Comparison of ENCODE assay signal across 8 cellular contexts in genomic region chr14:67695394-67695949, GRCh38. TPM values are rescaled to one million over a fixed set of nuclear protein-coding genes. Genes with fewer than 3 reads are reported as not detected.
DNase-seq lines count a peak whose midpoint lies in the region; ATAC-seq and TF ChIP-seq lines count a peak whose summit lies in the region.

Gene RDH11 (minus strand): TSS chr14:67695764. CDS start chr14:67695703, 61 bp downstream.

- H3K27ac ChIP-seq in C4-2B (peak within 1 kb of the TSS; percentile 91), dorsolateral prefrontal cortex (peak within 1 kb of the TSS in 58 of 59 donors; percentile 27 to 93 (median 80)), right lobe of liver (peak within 1 kb of the TSS; percentile 68 to 91 (median 81))

- TF ChIP-seq CTCF in C4-2B (conservative IDR thresholded peaks at IDR 0.05) = no peak
- peak in 29 of 56 donors; percentile 6 to 54 (median 27) for TF ChIP-seq CTCF in dorsolateral prefrontal cortex (IDR thresholded peaks at IDR 0.05 in 54 of 56, conservative IDR thresholded peaks at IDR 0.05 in 2 of 56; ENCODE audit: low read depth in 1 of 56, partially characterized antibody in 56 of 56)
- TF ChIP-seq CTCF in right lobe of liver (IDR thresholded peaks at IDR 0.05) = no peak

- DNase-seq in NCI-H774 (lab: John Stamatoyannopoulos, UW) (peak; percentile 70), dorsolateral prefrontal cortex (peak; percentile 68 to 94 (median 90)), right lobe of liver (peak; percentile 89 to 91 (median 89))
- DNase-seq in activated CD4-positive, alpha-beta memory T cell treated with anti-CD3 and anti-CD28 coated beads for 36 hours = peak; percentile 91
- DNase-seq in stimulated activated CD4-positive, alpha-beta T cell treated with anti-CD3 and anti-CD28 coated beads, Interleukin-4, amount 100 ng/mL, for 4 hours = peak; percentile 64 to 84

- peaks cover 20% of the 10 kb centered on the region for H3K36me3 Mint-ChIP-seq in activated CD4-positive, alpha-beta memory T cell treated with anti-CD3 and anti-CD28 coated beads for 36 hours

- POLR2A ChIA-PET in activated CD4-positive, alpha-beta memory T cell treated with anti-CD3 and anti-CD28 coated beads for 36 hours (lab: Charles Lee) = interaction anchor here (0.6 to 2.9 kb wide), 13 partner anchors 9 to 336 kb away, joined by 3 to 16 read pairs (median 5); partner anchors contain the start of genes ATP6V1D, EIF2S1, PIGH and ZFYVE26

- ATAC-seq in GM19372 (IDR thresholded peaks at IDR 0.05; ENCODE audit: low read depth, unreplicated experiment) = peak; percentile 80
- ATAC-seq in HG03558 (IDR thresholded peaks at IDR 0.05; ENCODE audit: extremely low read depth, unreplicated experiment) = peak; percentile 53
- ATAC-seq in right lobe of liver = peak; percentile 89 to 93 (median 92)

- H3K27me3 Mint-ChIP-seq in activated CD4-positive, alpha-beta memory T cell treated with anti-CD3 and anti-CD28 coated beads for 36 hours = no peaks in the 10 kb centered on the region

- no peaks in the 10 kb centered on the region for H3K9me3 ChIP-seq in right lobe of liver

- peaks cover 24% of the 10 kb centered on the region for H3K4me1 Mint-ChIP-seq in activated CD4-positive, alpha-beta memory T cell treated with anti-CD3 and anti-CD28 coated beads for 36 hours (ENCODE audit: low read depth)

- TF ChIP-seq POLR2A in right lobe of liver (IDR thresholded peaks at IDR 0.05) = peak; percentile 79

- intact Hi-C loops in activated CD4-positive, alpha-beta memory T cell treated with anti-CD3 and anti-CD28 coated beads for 36 hours (cut with micrococcal nuclease) = loop anchor here (1.0 to 10.0 kb wide), 7 partner anchors 15 to 1457 kb away; partner anchors contain the start of genes ARG2, DCAF5, PALS1 and PIGH
- intact Hi-C loops in dorsolateral prefrontal cortex (cut with DNase I) = loop anchor here (1.0 to 10.0 kb wide), 8 partner anchors 21 to 333 kb away; partner anchors contain the start of genes RAD51B (in 2 of the 2), ZFYVE26 (in 2 of the 2), ARG2 (in 1 of the 2) and EIF2S1 (in 1 of the 2)
- intact Hi-C loops in right lobe of liver (cut with DNase I) = no loop called here

- H3K27me3 ChIP-seq in dorsolateral prefrontal cortex (no peaks in the 10 kb centered on the region), right lobe of liver (no peaks in the 10 kb centered on the region)

- H3K4me3 Mint-ChIP-seq in activated CD4-positive, alpha-beta memory T cell treated with anti-CD3 and anti-CD28 coated beads for 36 hours = peak within 1 kb of the TSS; percentile 90

- H3K9me3 Mint-ChIP-seq in activated CD4-positive, alpha-beta memory T cell treated with anti-CD3 and anti-CD28 coated beads for 36 hours = no peaks in the 10 kb centered on the region

- CTCF ChIA-PET in activated CD4-positive, alpha-beta memory T cell treated with anti-CD3 and anti-CD28 coated beads for 36 hours (lab: Charles Lee) = interaction anchor here (0.8 to 4.9 kb wide), 9 partner anchors 9 to 335 kb away, joined by 3 to 43 read pairs (median 4); partner anchors contain the start of genes ATP6V1D, EIF2S1, PIGH and VTI1B

- H3K4me1 ChIP-seq in right lobe of liver = peaks cover 0 to 6% (median 0%) of the 10 kb centered on the region in 4 donors

- peak within 1 kb of the TSS; percentile 62 to 99 (median 90) for H3K4me3 ChIP-seq in dorsolateral prefrontal cortex
- peak within 1 kb of the TSS; percentile 68 to 80 (median 79) for H3K4me3 ChIP-seq in right lobe of liver

- under 1% methylated on average over 20 of the region's 25 CpGs for WGBS in right lobe of liver (ENCODE audit: insufficient coverage, low coverage, low lambda C conversion rate, missing lambda C conversion rate)

- peak within 1 kb of the TSS; percentile 93 for H3K27ac Mint-ChIP-seq in activated CD4-positive, alpha-beta memory T cell treated with anti-CD3 and anti-CD28 coated beads for 36 hours

- H3K36me3 ChIP-seq in right lobe of liver = peaks cover 0 to 17% (median 11%) of the 10 kb centered on the region in 4 donors

RNA-seq across cellular contexts. Expression of gene RDH11, which starts in this region (rescaled TPM):
- total RNA-seq in activated CD4-positive, alpha-beta memory T cell treated with anti-CD3 and anti-CD28 coated beads for 36 hours = 10 to 100 TPM; 70.9 to 76.7 TPM
- total RNA-seq in dorsolateral prefrontal cortex = 100 to 1,000 TPM in 1 of 120 experiments, 10 to 100 TPM in 119; 51.8 to 100 (median 78.6) TPM
- total RNA-seq in right lobe of liver = 100 to 1,000 TPM in 2 of 6 experiments, 10 to 100 TPM in 4; 35.5 to 106 (median 83.4) TPM

Comparison
In these comparisons a context has a peak if more than half of its experiments do, and no peak if none do; other contexts are left out.
1. Peak in every context shown above with its lines: DNase-seq, ATAC-seq, H3K4me3 ChIP-seq and H3K27ac ChIP-seq.
2. CTCF ChIP-seq: peak in dorsolateral prefrontal cortex (29 of 56); none in C4-2B (single experiment) and right lobe of liver (0 of 4).
3. intact Hi-C loops: an anchor here in activated CD4-positive, alpha-beta memory T cell treated with anti-CD3 and anti-CD28 coated beads for 36 hours (1.0 to 10.0 kb wide) and dorsolateral prefrontal cortex (1.0 to 10.0 kb wide); none called in right lobe of liver.